Comparison of ENCODE assay signal across 8 cellular contexts in genomic region chr20:63864545-63864977, GRCh38. TPM values are rescaled to one million over a fixed set of nuclear protein-coding genes. Genes with fewer than 3 reads are reported as not detected.
A peak's percentile ranks its signal among the peaks of the same experiment; 100 is the strongest.
DNase-seq lines count a peak whose midpoint lies in the region; ATAC-seq, FAIRE-seq and TF ChIP-seq lines count a peak whose summit lies in the region.

No MANE protein-coding gene starts in this region.

- no peak for ATAC-seq in left ventricle myocardium superior
- ATAC-seq in K562, result no peak
- ATAC-seq in HG02588 (IDR thresholded peaks at IDR 0.05; ENCODE audit: unreplicated experiment), result no peak

- H3K4me2 ChIP-seq in K562 (ENCODE audit: insufficient read depth, low read length), result peak overlapping the region; percentile 83

- H3K9me1 ChIP-seq in K562 (ENCODE audit: control insufficient read depth, insufficient read depth, low read length), result no peaks in the 10 kb centered on the region

- no peak for TF ChIP-seq CTCF in left ventricle myocardium inferior (IDR thresholded peaks at IDR 0.05; ENCODE audit: borderline replicate concordance)
- no peak for TF ChIP-seq CTCF in K562 (IDR thresholded peaks at IDR 0.05 in 2 of 3, conservative IDR thresholded peaks at IDR 0.05 in 1 of 3; ENCODE audit: insufficient read depth in 2 of 3, low read depth in 1 of 3, low read length in 3 of 3)

- intact Hi-C loops in left ventricle myocardium inferior (cut with micrococcal nuclease) (loop anchor here (10.0 kb wide), 1 partner anchor 50 kb away; no protein-coding TSS in a partner anchor), left ventricle myocardium superior (cut with micrococcal nuclease) (loop anchor here (10.0 kb wide), 1 partner anchor 80 kb away; no protein-coding TSS in a partner anchor), K562 (cut with micrococcal nuclease) (loop anchor here (2.0 to 10.0 kb wide), 4 partner anchors 46 to 310 kb away; partner anchors contain the start of genes ARFRP1, FNDC11 and SAMD10)

- peaks cover 51% of the 10 kb centered on the region for H3K79me2 ChIP-seq in K562 (ENCODE audit: control insufficient read depth, insufficient read depth, low read length)

- H3K27me3 ChIP-seq in left ventricle myocardium inferior (ENCODE audit: low read depth), result no peaks in the 10 kb centered on the region
- H3K27me3 ChIP-seq in K562 (ENCODE audit: control insufficient read depth in 2 of 2, insufficient read depth in 2 of 2, low read length in 2 of 2), result no peaks in the 10 kb centered on the region

- H3K27ac ChIP-seq in left ventricle myocardium inferior (replicated peaks) (peak overlapping the region; percentile 97), K562 (ENCODE audit: extremely low read depth, low read depth, low read length) (peak overlapping the region; percentile 75), mesodermal cell (ENCODE audit: low read depth, low read length, severe bottlenecking) (peak overlapping the region; percentile 64)

- in situ Hi-C loops in K562 (cut with MboI), result loop anchor here (5.0 kb wide), 1 partner anchor 157 kb away; the partner anchor contains the start of genes ARFRP1 and ZGPAT

- H3K36me3 ChIP-seq in left ventricle myocardium inferior, result peaks cover 29% of the 10 kb centered on the region
- peaks cover 45% of the 10 kb centered on the region for H3K36me3 ChIP-seq in K562 (ENCODE audit: control insufficient read depth, insufficient read depth, low read length)
- H3K36me3 ChIP-seq in mesodermal cell (ENCODE audit: control insufficient read depth, insufficient read depth, low read length), result peaks cover 47% of the 10 kb centered on the region

- H4K20me1 ChIP-seq in K562 (replicated peaks; ENCODE audit: control insufficient read depth, insufficient read depth, low read length), result no peaks in the 10 kb centered on the region

- peak overlapping the region; percentile 98 for H3K4me3 ChIP-seq in left ventricle myocardium inferior
- H3K4me3 ChIP-seq in K562, result peak overlapping the region; percentile 95
- peak overlapping the region; percentile 98 for H3K4me3 ChIP-seq in mesodermal cell (ENCODE audit: extremely low read depth, insufficient read depth, low read length, poor library complexity, severe bottlenecking)

- TF ChIP-seq POLR2A in K562 (conservative IDR thresholded peaks at IDR 0.05), result no peak

- BruUV-seq in K562 (replicated peaks; lab: Mats Ljungman, UMichigan), result TSS peak; percentile 75

- no peaks in the 10 kb centered on the region for H3K9me3 ChIP-seq in left ventricle myocardium inferior (replicated peaks)
- H3K9me3 ChIP-seq in K562 (replicated peaks; ENCODE audit: control insufficient read depth, insufficient read depth, low read depth, low read length), result no peaks in the 10 kb centered on the region
- no peaks in the 10 kb centered on the region for H3K9me3 ChIP-seq in mesodermal cell (ENCODE audit: control insufficient read depth, low read length)

- 2% methylated on average over 25 of the region's 25 CpGs for WGBS in K562 (ENCODE audit: insufficient coverage, low coverage, missing lambda C conversion rate)
- WGBS in mesodermal cell (ENCODE audit: insufficient coverage in 2 of 2), 2 experiments, result 1% methylated on average over 23 to 24 of the region's 25 CpGs

- POLR2A ChIA-PET in K562 (lab: Yijun Ruan, JAX), result interaction anchor here (0.5 to 3.2 kb wide), 24 partner anchors 9 to 804 kb away, joined by 3 to 39 read pairs (median 3); partner anchors contain the start of genes ARFRP1, DNAJC5, RTEL1 and ZGPAT

- CTCF ChIA-PET in K562 (lab: Yijun Ruan, JAX; ENCODE audit: low intra/inter-chr PET ratio), result interaction anchor here (0.7 to 2.4 kb wide), 7 partner anchors 22 to 327 kb away, joined by 3 to 18 read pairs (median 4); partner anchors contain the start of genes ARFRP1, PTK6 and ZGPAT

- no peak for TF ChIP-seq EP300 in K562 (IDR thresholded peaks at IDR 0.05; ENCODE audit: low read length)

- FAIRE-seq in K562 (lab: Jason Lieb, UNC), result no peak

- H2AFZ ChIP-seq in K562 (ENCODE audit: low read depth, low read length), result peak overlapping the region; percentile 66

- TF ChIP-seq RAD21 in K562 (CRISPR knock-in tag; conservative IDR thresholded peaks at IDR 0.05 in 1 of 2, IDR thresholded peaks at IDR 0.05 in 1 of 2), result no peak

- H3K4me1 ChIP-seq in left ventricle myocardium inferior (peaks cover 49% of the 10 kb centered on the region), K562 (replicated peaks in 1 of 2; ENCODE audit: control insufficient read depth in 2 of 2, insufficient read depth in 2 of 2, low read length in 2 of 2) (peaks cover 9 to 64% of the 10 kb centered on the region in 2 experiments; a peak in 4 of 5 replicates), mesodermal cell (ENCODE audit: control insufficient read depth, insufficient read depth, low read length, poor library complexity, severe bottlenecking) (peaks cover under 1% of the 10 kb centered on the region)

- DNase-seq in left ventricle myocardium inferior, result no peak
- DNase-seq in left ventricle myocardium superior, result no peak
- DNase-seq in K562 (ENCODE audit: extremely low read depth in 1 of 4, low spot score in 3 of 4), result no peak
- DNase-seq in amniotic stem cell (lab: John Stamatoyannopoulos, UW), result no peak
- no peak for DNase-seq in activated gamma-delta T cell treated with Interleukin-2 at 50 U/mL for 16 hours
- no peak for DNase-seq in EL

- peak overlapping the region; percentile 92 to 93 for H3K9ac ChIP-seq in K562 (ENCODE audit: insufficient read depth in 1 of 2, low read depth in 2 of 2, low read length in 2 of 2)

RNA-seq across cellular contexts. Expression of gene TPD52L2, which starts 0.5 kb away (rescaled TPM):
- total RNA-seq in left ventricle myocardium inferior, result 72.0 TPM
- 78.0 TPM for total RNA-seq in left ventricle myocardium superior
- 66.8 and 118 TPM in 2 replicates for total RNA-seq in K562 (2011; cell fraction: chromatin; rRNA removed; ENCODE audit: low replicate concordance)
- total RNA-seq in K562 (2011; cell fraction: nucleolus; rRNA removed), result 62.7 and 66.1 TPM in 2 replicates
- 60.7 and 71.2 TPM in 2 replicates for total RNA-seq in K562 (2011; cell fraction: nucleoplasm; rRNA removed)
- 54.7 and 69.8 TPM in 2 replicates for total RNA-seq in K562 (2014; rRNA removed)
- 60.6 and 66.7 TPM in 2 replicates for total RNA-seq in K562 (2014; rRNA removed; fragmentation: Illumina TruSeq; extraction: Trizol)
- 74.6 and 76.2 TPM in 2 replicates for total RNA-seq in K562 (2015; rRNA removed; fragmentation: Illumina TruSeq; extraction: Trizol)
- 94.2 and 95.4 TPM in 2 replicates for total RNA-seq in K562 (2021)
- 97.8 and 117 TPM in 2 replicates for polyA plus RNA-seq in K562 (2011; rRNA removed)
- 109 and 128 TPM in 2 replicates for polyA plus RNA-seq in K562 (2011; cell fraction: cytosol; rRNA removed)
- polyA plus RNA-seq in K562 (2011; cell fraction: nucleus; rRNA removed), result 76.7 and 81.1 TPM in 2 replicates
- polyA plus RNA-seq in K562 (2012), result 73.1 and 95.5 TPM in 2 replicates
- 112 and 115 TPM in 2 replicates for polyA plus RNA-seq in K562 (2014; fragmentation: Illumina TruSeq; extraction: Trizol)
- polyA plus RNA-seq in K562 (2014; fragmentation: Nextera tagmentation; extraction: Ambion mirVana), result 1 to 10 TPM; 1.9 to 9.3 TPM
- polyA plus RNA-seq in K562 (2014; rRNA removed), result 98.5 and 99.5 TPM in 2 replicates
- polyA minus RNA-seq in K562 (2011; rRNA and poly(A)+ RNA removed), result 48.0 and 69.0 TPM in 2 replicates
- polyA minus RNA-seq in K562 (2011; cell fraction: cytosol; rRNA and poly(A)+ RNA removed), result 69.2 and 82.6 TPM in 2 replicates
- polyA minus RNA-seq in K562 (2011; cell fraction: nucleus; rRNA and poly(A)+ RNA removed), result 18.4 and 23.2 TPM in 2 replicates
- polyA plus RNA-seq in mesodermal cell (2013, experiment 1 of 2), result 103 TPM
- 100 TPM for polyA plus RNA-seq in mesodermal cell (2013, experiment 2 of 2)

RNA-seq across cellular contexts. Expression of gene ABHD16B, which starts 3.3 kb away (rescaled TPM):
- not detected for total RNA-seq in left ventricle myocardium inferior
- not detected for total RNA-seq in left ventricle myocardium superior
- total RNA-seq in K562 (2011; cell fraction: chromatin; rRNA removed; ENCODE audit: low replicate concordance), result not detected in 2 replicates
- total RNA-seq in K562 (2011; cell fraction: nucleolus; rRNA removed), result not detected in 2 replicates
- not detected in 2 replicates for total RNA-seq in K562 (2011; cell fraction: nucleoplasm; rRNA removed)
- total RNA-seq in K562 (2014; rRNA removed), result not detected in 2 replicates
- not detected in 2 replicates for total RNA-seq in K562 (2014; rRNA removed; fragmentation: Illumina TruSeq; extraction: Trizol)
- total RNA-seq in K562 (2015; rRNA removed; fragmentation: Illumina TruSeq; extraction: Trizol), result not detected in 2 replicates
- total RNA-seq in K562 (2021), result not detected in 2 replicates
- not detected in 2 replicates for polyA plus RNA-seq in K562 (2011; rRNA removed)
- not detected in 2 replicates for polyA plus RNA-seq in K562 (2011; cell fraction: cytosol; rRNA removed)
- polyA plus RNA-seq in K562 (2011; cell fraction: nucleus; rRNA removed), result not detected in 2 replicates
- not detected in 2 replicates for polyA plus RNA-seq in K562 (2012)
- not detected in 2 replicates for polyA plus RNA-seq in K562 (2014; fragmentation: Illumina TruSeq; extraction: Trizol)
- polyA plus RNA-seq in K562 (2014; fragmentation: Nextera tagmentation; extraction: Ambion mirVana), result not detected
- not detected in 2 replicates for polyA plus RNA-seq in K562 (2014; rRNA removed)
- polyA minus RNA-seq in K562 (2011; rRNA and poly(A)+ RNA removed), result not detected in 2 replicates
- polyA minus RNA-seq in K562 (2011; cell fraction: cytosol; rRNA and poly(A)+ RNA removed), result not detected in 2 replicates
- polyA minus RNA-seq in K562 (2011; cell fraction: nucleus; rRNA and poly(A)+ RNA removed), result not detected in 2 replicates
- not detected for polyA plus RNA-seq in mesodermal cell (2013, experiment 1 of 2)
- not detected for polyA plus RNA-seq in mesodermal cell (2013, experiment 2 of 2)

RNA-seq across cellular contexts. Expression of gene DNAJC5, which starts 30.4 kb away (rescaled TPM):
- total RNA-seq in left ventricle myocardium inferior, result 42.8 TPM
- 47.3 TPM for total RNA-seq in left ventricle myocardium superior
- total RNA-seq in K562 (2011; cell fraction: chromatin; rRNA removed; ENCODE audit: low replicate concordance), result 54.4 and 105 TPM in 2 replicates
- total RNA-seq in K562 (2011; cell fraction: nucleolus; rRNA removed), result 56.5 and 57.4 TPM in 2 replicates
- total RNA-seq in K562 (2011; cell fraction: nucleoplasm; rRNA removed), result 36.4 and 43.2 TPM in 2 replicates
- 31.3 and 41.1 TPM in 2 replicates for total RNA-seq in K562 (2014; rRNA removed)
- 10.3 and 13.4 TPM in 2 replicates for total RNA-seq in K562 (2014; rRNA removed; fragmentation: Illumina TruSeq; extraction: Trizol)
- 28.4 and 29.5 TPM in 2 replicates for total RNA-seq in K562 (2015; rRNA removed; fragmentation: Illumina TruSeq; extraction: Trizol)
- total RNA-seq in K562 (2021), result 42.3 and 42.8 TPM in 2 replicates
- polyA plus RNA-seq in K562 (2011; rRNA removed), result 22.4 and 23.4 TPM in 2 replicates
- 25.9 and 38.5 TPM in 2 replicates for polyA plus RNA-seq in K562 (2011; cell fraction: cytosol; rRNA removed)
- polyA plus RNA-seq in K562 (2011; cell fraction: nucleus; rRNA removed), result 42.6 and 52.5 TPM in 2 replicates
- 28.8 and 29.1 TPM in 2 replicates for polyA plus RNA-seq in K562 (2012)
- 21.8 and 27.2 TPM in 2 replicates for polyA plus RNA-seq in K562 (2014; fragmentation: Illumina TruSeq; extraction: Trizol)
- under 1 TPM; 0.95 to 0.99 TPM for polyA plus RNA-seq in K562 (2014; fragmentation: Nextera tagmentation; extraction: Ambion mirVana)
- polyA plus RNA-seq in K562 (2014; rRNA removed), result 25.5 and 26.3 TPM in 2 replicates
- 17.3 and 29.6 TPM in 2 replicates for polyA minus RNA-seq in K562 (2011; rRNA and poly(A)+ RNA removed)
- polyA minus RNA-seq in K562 (2011; cell fraction: cytosol; rRNA and poly(A)+ RNA removed), result 26.0 and 31.4 TPM in 2 replicates
- polyA minus RNA-seq in K562 (2011; cell fraction: nucleus; rRNA and poly(A)+ RNA removed), result 10.2 and 12.2 TPM in 2 replicates
- 20.9 TPM for polyA plus RNA-seq in mesodermal cell (2013, experiment 1 of 2)
- 19.1 TPM for polyA plus RNA-seq in mesodermal cell (2013, experiment 2 of 2)

RNA-seq across cellular contexts. Expression of gene ZBTB46, which starts 33.5 kb away (rescaled TPM):
- total RNA-seq in left ventricle myocardium inferior (13.6 TPM), left ventricle myocardium superior (13.1 TPM), K562 (2014; rRNA removed) (2.2 and 2.6 TPM in 2 replicates), K562 (2014; rRNA removed; fragmentation: Illumina TruSeq; extraction: Trizol) (0.38 and 0.40 TPM in 2 replicates), K562 (2015; rRNA removed; fragmentation: Illumina TruSeq; extraction: Trizol) (2.3 TPM in 2 replicates), K562 (2021) (4.1 and 4.6 TPM in 2 replicates)
- total RNA-seq in K562 (2011; cell fraction: chromatin; rRNA removed; ENCODE audit: low replicate concordance), result 6.4 and 23.8 TPM in 2 replicates
- total RNA-seq in K562 (2011; cell fraction: nucleolus; rRNA removed), result 8.2 and 11.0 TPM in 2 replicates
- 6.0 and 7.5 TPM in 2 replicates for total RNA-seq in K562 (2011; cell fraction: nucleoplasm; rRNA removed)
- polyA plus RNA-seq in K562 (2011; rRNA removed) (1.1 and 1.7 TPM in 2 replicates), K562 (2014; fragmentation: Illumina TruSeq; extraction: Trizol) (0.39 and 1.1 TPM in 2 replicates), K562 (2014; fragmentation: Nextera tagmentation; extraction: Ambion mirVana) (under 1 TPM; 0.29 to 0.58 TPM), K562 (2014; rRNA removed) (1.3 and 2.0 TPM in 2 replicates)
- polyA plus RNA-seq in K562 (2011; cell fraction: cytosol; rRNA removed), result 1.7 and 3.0 TPM in 2 replicates
- polyA plus RNA-seq in K562 (2011; cell fraction: nucleus; rRNA removed), result 4.8 and 8.1 TPM in 2 replicates
- polyA plus RNA-seq in K562 (2012), result 2.3 and 3.0 TPM in 2 replicates
- polyA minus RNA-seq in K562 (2011; rRNA and poly(A)+ RNA removed), result 13.0 and 13.5 TPM in 2 replicates
- polyA minus RNA-seq in K562 (2011; cell fraction: cytosol; rRNA and poly(A)+ RNA removed), result 14.3 and 18.7 TPM in 2 replicates
- 4.2 and 5.1 TPM in 2 replicates for polyA minus RNA-seq in K562 (2011; cell fraction: nucleus; rRNA and poly(A)+ RNA removed)
- 18.5 TPM for polyA plus RNA-seq in mesodermal cell (2013, experiment 1 of 2)
- 15.9 TPM for polyA plus RNA-seq in mesodermal cell (2013, experiment 2 of 2)
